In genomic region chr4:162650166-162650565, GRCh38 we compare ENCODE assay signal across 7 cellular contexts.
"Had no signal": no experiment of that assay in that cellular context is flagged by ENCODE, and none has a peak within 500 bp of the region (broad histone marks: within the 10 kb centered on the region; RNA-seq: fewer than 3 reads in every experiment).

No MANE protein-coding gene starts in this region.

- ATAC-seq: GM23338, K562 had no signal

- FAIRE-seq: H1, H54, K562 had no signal

- DNase-seq: H9, HCEC 1CT, KG1 had no signal

- H3K4me2 ChIP-seq: GM23338 had no signal

- H2AFZ ChIP-seq: GM23338 had no signal

- H3K4me3 ChIP-seq: GM23338, K562 had no signal
